ENCODE assay signal across 14 cellular contexts in genomic region chr6:52544325-52545022, GRCh38. TPM values are rescaled to one million over a fixed set of nuclear protein-coding genes. Genes with fewer than 3 reads are reported as not detected.
DNase-seq lines count a peak whose midpoint lies in the region; ATAC-seq, FAIRE-seq and TF ChIP-seq lines count a peak whose summit lies in the region.
"Had no signal": no experiment of that assay in that cellular context is flagged by ENCODE, and none has a peak within 500 bp of the region (broad histone marks: within the 10 kb centered on the region; RNA-seq: fewer than 3 reads in every experiment).

No MANE protein-coding gene starts in this region.

- CTCF ChIA-PET in H1 (lab: Charles Lee; ENCODE audit: partially characterized antibody), result interaction anchor here (0.9 to 1.8 kb wide), 4 partner anchors 8 to 38 kb away, joined by 3 to 5 read pairs (median 4); no protein-coding TSS in a partner anchor

- no peak for TF ChIP-seq POLR2A in H1 (IDR thresholded peaks at IDR 0.05; ENCODE audit: control extremely low read depth in 1 of 2, low read depth in 2 of 2, low read length in 2 of 2)
- TF ChIP-seq POLR2A in GM18505 (IDR thresholded peaks at IDR 0.05; ENCODE audit: borderline replicate concordance, extremely low read depth, insufficient read depth, insufficient read length), result no peak

- DNase-seq in Right ventricle myocardium inferior (ENCODE audit: missing footprints) (no peak), right cardiac atrium (no peak), H1 (ENCODE audit: low read depth in 1 of 2, low spot score in 2 of 2) (no peak), NCI-H1048 (lab: John Stamatoyannopoulos, UW) (no peak), NCI-H1417 treated with DMSO at 0.1 percent for 48 hours (lab: John Stamatoyannopoulos, UW) (no peak)
- DNase-seq: activated CD4-positive, alpha-beta T cell treated with anti-CD3 and anti-CD28 coated beads for 36 hours; activated naive CD4-positive, alpha-beta T cell treated with anti-CD3 and anti-CD28 coated beads, Interleukin-2, amount 10 ng/mL, durations not matched to agents 7 days and 5 days; GF-D8; KG1; stimulated activated CD4-positive, alpha-beta T cell treated with anti-CD3 and anti-CD28 coated beads, Interleukin-4, amount 100 ng/mL, for 24 hours had no signal

- POLR2A ChIA-PET in H1 (lab: Charles Lee; ENCODE audit: partially characterized antibody), result interaction anchor here (0.6 to 1.4 kb wide), 3 partner anchors 16 to 32 kb away, joined by 3 read pairs; no protein-coding TSS in a partner anchor

- TF ChIP-seq EP300 in H1 (IDR thresholded peaks at IDR 0.05; ENCODE audit: borderline replicate concordance in 1 of 2, low read depth in 2 of 2, low read length in 2 of 2), result no peak

- WGBS in right cardiac atrium, result 84% methylated on average over 9 of the region's 9 CpGs
- WGBS in H1 (ENCODE audit: extremely low coverage in 1 of 2, insufficient coverage in 1 of 2, insufficient read length in 1 of 2, insufficient replicate concordance in 2 of 2, low coverage in 1 of 2, low lambda C conversion rate in 2 of 2, missing lambda C conversion rate in 1 of 2), 2 experiments, result 97% methylated on average over 9 of the region's 9 CpGs; no CpG with 5 or more reads in 1 of the 2 experiments

- no peak overlapping the region for H3K4ac ChIP-seq in H1 (replicated peaks; ENCODE audit: insufficient read length, low read depth, low read length)

- H4K5ac ChIP-seq in H1 (ENCODE audit: insufficient read length, low read depth, low read length), result no peak overlapping the region

- no peak overlapping the region; the same call in 1 of the 2 replicates for H2BK5ac ChIP-seq in H1 (ENCODE audit: low read depth, low read length)

- H3K4me3 ChIP-seq in right cardiac atrium (ENCODE audit: low read length) (no peak overlapping the region), H1 (ENCODE audit: extremely low read depth in 1 of 4, insufficient read depth in 2 of 4, low read depth in 3 of 4, low read length in 4 of 4) (no peak overlapping the region), muscle layer of colon (ENCODE audit: low read depth in 1 of 2, low read length in 2 of 2) (no peak overlapping the region)
- H3K4me3 ChIP-seq: SK-N-MC had no signal

- peak overlapping the region; percentile 25; the same call in 1 of the 2 replicates for H2BK20ac ChIP-seq in H1 (ENCODE audit: low read length)

- H2AFZ ChIP-seq in H1 (ENCODE audit: low read length), result no peak overlapping the region

- H3K27ac ChIP-seq in right cardiac atrium (ENCODE audit: low read length), result no peak overlapping the region
- H3K27ac ChIP-seq in H1 (ENCODE audit: low read depth, low read length), result no peak overlapping the region
- H3K27ac ChIP-seq in muscle layer of colon (ENCODE audit: low read depth, low read length), result peak overlapping the region; percentile 4
- H3K27ac ChIP-seq: SK-N-MC had no signal

- H3K18ac ChIP-seq in H1 (ENCODE audit: extremely low read depth, low read length), result no peak overlapping the region

- peak; percentile 4 for ATAC-seq in Right ventricle myocardium inferior
- no peak for ATAC-seq in right cardiac atrium
- ATAC-seq in GM18505 (IDR thresholded peaks at IDR 0.05; ENCODE audit: unreplicated experiment), result no peak
- ATAC-seq in HG03439 (IDR thresholded peaks at IDR 0.05; ENCODE audit: unreplicated experiment), result no peak
- ATAC-seq: activated CD4-positive, alpha-beta T cell treated with anti-CD3 and anti-CD28 coated beads for 36 hours had no signal

- H3K4me1 ChIP-seq in right cardiac atrium (ENCODE audit: control insufficient read depth, insufficient read depth, low read length), result peaks cover 42% of the 10 kb centered on the region
- peaks cover 2 to 11% (median 5%) of the 10 kb centered on the region in 4 experiments; a peak in 6 of 7 replicates for H3K4me1 ChIP-seq in H1 (replicated peaks in 1 of 4; ENCODE audit: control insufficient read depth in 3 of 4, insufficient read depth in 4 of 4, low read length in 3 of 4)
- H3K4me1 ChIP-seq in muscle layer of colon (ENCODE audit: insufficient read depth, low read length), result peaks cover 79% of the 10 kb centered on the region

- H3K79me1 ChIP-seq in H1 (ENCODE audit: low read depth, low read length), result peaks cover 8% of the 10 kb centered on the region; the same call in 1 of the 2 replicates

- no peak overlapping the region; a peak in 1 of 4 replicates for H3K4me2 ChIP-seq in H1 (ENCODE audit: insufficient read depth in 1 of 2, low read depth in 2 of 2, low read length in 2 of 2)

- H2BK120ac ChIP-seq in H1 (replicated peaks; ENCODE audit: low read depth, low read length), result no peak overlapping the region

- intact Hi-C loops in Right ventricle myocardium inferior (cut with DNase I), result no loop called here
- intact Hi-C loops in right cardiac atrium (cut with DNase I), result no loop called here

- no peak overlapping the region for H3K14ac ChIP-seq in H1 (ENCODE audit: insufficient read length)

- H3K23ac ChIP-seq in H1 (ENCODE audit: insufficient read length), result no peak overlapping the region

- no peak overlapping the region for H3K56ac ChIP-seq in H1 (replicated peaks; ENCODE audit: insufficient read length, low read depth, low read length)

- H4K8ac ChIP-seq in H1 (ENCODE audit: extremely low read depth, insufficient read depth, low read length), result no peak overlapping the region

- peaks cover 0 to 46% of the 10 kb centered on the region in 2 experiments; a peak in 2 of 4 replicates for H3K79me2 ChIP-seq in H1 (ENCODE audit: control insufficient read depth in 1 of 2, insufficient read depth in 2 of 2, low read length in 2 of 2)

- H2AK5ac ChIP-seq in H1 (ENCODE audit: low read depth, low read length), result peak overlapping the region; percentile 44; the same call in 1 of the 2 replicates

- no peak overlapping the region for H4K91ac ChIP-seq in H1 (replicated peaks; ENCODE audit: insufficient read length, low read length)

- H3K9ac ChIP-seq in H1 (replicated peaks in 1 of 4; ENCODE audit: extremely low read depth in 1 of 4, low read depth in 3 of 4, low read length in 3 of 4), result no peak overlapping the region
- no peak overlapping the region for H3K9ac ChIP-seq in muscle layer of colon (ENCODE audit: low read length)

- H3K9me3 ChIP-seq in right cardiac atrium (ENCODE audit: control insufficient read depth, low read length) (no peaks in the 10 kb centered on the region), H1 (ENCODE audit: insufficient read depth in 2 of 2, low read depth in 1 of 2, low read length in 1 of 2) (no peaks in the 10 kb centered on the region), muscle layer of colon (ENCODE audit: low read length) (no peaks in the 10 kb centered on the region)

- TF ChIP-seq RAD21 in H1 (IDR thresholded peaks at IDR 0.05 in 1 of 2, conservative IDR thresholded peaks at IDR 0.05 in 1 of 2; ENCODE audit: low read depth in 2 of 2, low read length in 2 of 2), result no peak

- H2BK12ac ChIP-seq in H1 (ENCODE audit: low read depth, low read length), result peak overlapping the region; percentile 52

- no peak overlapping the region for H2BK15ac ChIP-seq in H1 (ENCODE audit: low read length)

- H3K23me2 ChIP-seq in H1 (ENCODE audit: low read depth, low read length), result no peaks in the 10 kb centered on the region

- H4K20me1 ChIP-seq in H1 (replicated peaks in 1 of 2; ENCODE audit: control insufficient read depth in 1 of 2, insufficient read depth in 2 of 2, low read length in 2 of 2), result no peaks in the 10 kb centered on the region

- H3K36me3 ChIP-seq in H1 (ENCODE audit: control insufficient read depth in 2 of 4, insufficient read depth in 4 of 4, low read length in 3 of 4), result no peaks in the 10 kb centered on the region; a peak in 1 of 8 replicates
- no peaks in the 10 kb centered on the region for H3K36me3 ChIP-seq in muscle layer of colon (ENCODE audit: insufficient read depth, low read length)

- FAIRE-seq in H1 (lab: Jason Lieb, UNC), result no peak

- H3K27me3 ChIP-seq in right cardiac atrium (ENCODE audit: control insufficient read depth, insufficient read depth) (no peaks in the 10 kb centered on the region), H1 (replicated peaks in 1 of 4; ENCODE audit: control insufficient read depth in 3 of 4, extremely low read depth in 1 of 4, insufficient read depth in 3 of 4, low read length in 3 of 4) (no peaks in the 10 kb centered on the region), muscle layer of colon (ENCODE audit: control insufficient read depth in 1 of 2, insufficient read depth in 2 of 2, low read length in 2 of 2) (no peaks in the 10 kb centered on the region)

- no peak for TF ChIP-seq CTCF in H1 (IDR thresholded peaks at IDR 0.05; ENCODE audit: control extremely low read depth in 1 of 3, insufficient read depth in 1 of 3, low read depth in 1 of 3, low read length in 3 of 3)

TF ChIP-seq in H1, 55 proteins besides CTCF, POLR2A, EP300 and RAD21:
- TF ChIP-seq KDM1A (IDR thresholded peaks at IDR 0.05; ENCODE audit: borderline replicate concordance, low read length), result no peak
- no peak for TF ChIP-seq BCL11A (IDR thresholded peaks at IDR 0.05; ENCODE audit: low read depth in 2 of 2, low read length in 2 of 2)
- TF ChIP-seq JUND (IDR thresholded peaks at IDR 0.05; ENCODE audit: low read length), result no peak
TF ChIP-seq in H1: peak in this region for 0.

RNA-seq across cellular contexts. Expression of gene TRAM2, which starts 32.4 kb away (rescaled TPM):
- total RNA-seq in Right ventricle myocardium inferior (12.6 TPM), right cardiac atrium (10 to 100 TPM; 14.5 to 18.2 (median 15.2) TPM)
- polyA plus RNA-seq in right cardiac atrium (7.1 TPM), H1 (2011; rRNA removed) (8.5 and 9.0 TPM in 2 replicates)
- 21.4 and 21.6 TPM in 2 replicates for total RNA-seq in H1 (2021; fragmentation: NEBNext Ultra II Directional; extraction: Animal tissue kit (Norgen Biotek cat#: 25700))
- polyA plus RNA-seq in H1 (2011; cell fraction: cytosol; rRNA removed), result 8.6 TPM
- 10.0 TPM for polyA plus RNA-seq in H1 (2011; cell fraction: nucleus; rRNA removed)
- 8.3 to 11.6 TPM (median 10.6 TPM) in 4 replicates for polyA plus RNA-seq in H1 (2012, experiment 1 of 2)
- 4.8 TPM for polyA plus RNA-seq in H1 (2012, experiment 2 of 2)
- 18.2 TPM for polyA plus RNA-seq in H1 (2013, experiment 1 of 2)
- polyA plus RNA-seq in H1 (2013, experiment 2 of 2), result 21.0 TPM
- 15.8 and 16.0 TPM in 2 replicates for polyA minus RNA-seq in H1 (2011; rRNA and poly(A)+ RNA removed)
- polyA minus RNA-seq in H1 (2011; cell fraction: cytosol; rRNA and poly(A)+ RNA removed), result 10.1 TPM
- polyA minus RNA-seq in H1 (2011; cell fraction: nucleus; rRNA and poly(A)+ RNA removed), result 12.7 TPM
